Comparison of ENCODE assay signal across 8 cellular contexts in the genomic region with DNA sequence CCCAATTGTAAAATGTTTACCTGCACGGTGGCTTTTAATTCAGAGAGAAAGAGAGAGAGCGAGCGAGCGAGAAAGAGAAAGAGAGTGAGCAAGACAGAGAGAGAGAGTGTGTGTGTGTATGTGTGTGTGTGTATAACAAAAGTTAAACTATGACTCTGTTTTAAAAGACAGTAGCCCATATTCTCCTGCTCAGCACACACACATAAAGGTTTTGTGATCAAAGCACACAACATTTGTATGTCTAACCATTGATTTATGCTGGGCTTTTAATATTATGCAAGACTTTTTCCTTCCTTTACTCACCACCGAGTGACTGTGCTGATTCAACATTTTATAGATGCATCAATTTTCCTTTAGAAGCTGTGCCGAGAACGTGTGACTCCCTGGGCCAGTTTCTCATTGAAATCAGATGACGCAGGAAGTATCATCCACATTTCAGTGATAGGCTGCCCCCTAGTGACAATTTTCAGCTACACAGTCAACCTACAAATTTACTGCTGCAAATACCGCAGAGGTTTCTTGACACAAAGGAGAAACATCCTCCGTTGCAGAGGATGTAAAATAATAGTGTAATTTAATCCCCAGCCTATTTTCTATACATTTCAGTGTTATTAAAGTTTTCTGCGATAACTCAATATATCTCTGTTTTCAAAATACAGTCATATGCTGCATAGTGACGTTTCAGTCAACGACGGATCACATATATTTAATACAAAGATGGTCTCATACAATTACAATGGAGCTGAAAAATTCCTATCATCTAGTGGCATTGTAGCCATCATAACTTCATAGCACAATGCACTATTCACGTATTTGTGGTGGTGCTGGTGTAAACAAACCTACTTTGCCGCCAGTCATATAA.
DNase-seq lines count a peak whose midpoint lies in the region; ATAC-seq and TF ChIP-seq lines count a peak whose summit lies in the region.

No MANE protein-coding gene starts in this region.

- H3K9me3 Mint-ChIP-seq in activated CD4-positive, alpha-beta T cell treated with anti-CD3 and anti-CD28 coated beads, Interleukin-2, amount 10 ng/mL, durations not matched to agents 7 days and 5 days: no peaks in the 10 kb centered on the region

- no peak overlapping the region for H3K4me3 Mint-ChIP-seq in activated CD4-positive, alpha-beta T cell treated with anti-CD3 and anti-CD28 coated beads, Interleukin-2, amount 10 ng/mL, durations not matched to agents 7 days and 5 days

- H3K27ac Mint-ChIP-seq in activated CD4-positive, alpha-beta T cell treated with anti-CD3 and anti-CD28 coated beads, Interleukin-2, amount 10 ng/mL, durations not matched to agents 7 days and 5 days: no peak overlapping the region

- POLR2A ChIA-PET in activated CD4-positive, alpha-beta T cell treated with anti-CD3 and anti-CD28 coated beads, Interleukin-2, amount 10 ng/mL, durations not matched to agents 7 days and 5 days (lab: Charles Lee): interaction anchor here (0.7 kb wide), 1 partner anchor 850 kb away, joined by 3 read pairs; no protein-coding TSS in a partner anchor

- no peaks in the 10 kb centered on the region for H3K36me3 ChIP-seq in lung (ENCODE audit: control insufficient read depth in 2 of 2, insufficient read depth in 2 of 2, low read length in 2 of 2)

- H3K36me3 Mint-ChIP-seq in activated CD4-positive, alpha-beta T cell treated with anti-CD3 and anti-CD28 coated beads, Interleukin-2, amount 10 ng/mL, durations not matched to agents 7 days and 5 days (ENCODE audit: low read depth): no peaks in the 10 kb centered on the region

- H3K4me1 Mint-ChIP-seq in activated CD4-positive, alpha-beta T cell treated with anti-CD3 and anti-CD28 coated beads, Interleukin-2, amount 10 ng/mL, durations not matched to agents 7 days and 5 days: peaks cover 9% of the 10 kb centered on the region

- peak; percentile 87 for TF ChIP-seq CTCF in lung (IDR thresholded peaks at IDR 0.05; ENCODE audit: control extremely low read depth, extremely low read depth)

- H3K4me1 ChIP-seq in lung (ENCODE audit: control insufficient read depth in 2 of 2, insufficient read depth in 2 of 2, low read length in 2 of 2): no peaks in the 10 kb centered on the region

- ATAC-seq in GM19328 (IDR thresholded peaks at IDR 0.05; ENCODE audit: unreplicated experiment): peak; percentile 92
- peak; percentile 97 for ATAC-seq in HG03432 (IDR thresholded peaks at IDR 0.05; ENCODE audit: unreplicated experiment)
- ATAC-seq in lung (ENCODE audit: insufficient read depth, low FRiP score): peak; percentile 86

- peak overlapping the region in 1 of 2 donors; percentile 57 for H3K27ac ChIP-seq in lung (ENCODE audit: low read depth in 1 of 2, low read length in 1 of 2)

- DNase-seq in CD1c-positive myeloid dendritic cell (ENCODE audit: extremely low spot score) (peak; percentile 84), NCI-H524 (lab: John Stamatoyannopoulos, UW) (peak; percentile 36 to 79), dermis blood vessel endothelial cell (peak; percentile 89), lung (ENCODE audit: low spot score) (peak; percentile 79)
- peak; percentile 87 for DNase-seq in activated CD4-positive, alpha-beta T cell treated with anti-CD3 and anti-CD28 coated beads, Interleukin-2, amount 10 ng/mL, durations not matched to agents 7 days and 5 days
- peak; percentile 40 to 69 (median 54) for DNase-seq in stimulated activated CD4-positive, alpha-beta T cell treated with anti-CD3 and anti-CD28 coated beads, TNF-alpha, amount 100 ng/mL, for 48 hours (ENCODE audit: low read depth in 3 of 3)

- CTCF ChIA-PET in activated CD4-positive, alpha-beta T cell treated with anti-CD3 and anti-CD28 coated beads, Interleukin-2, amount 10 ng/mL, durations not matched to agents 7 days and 5 days (lab: Charles Lee): interaction anchor here (0.6 to 3.9 kb wide), 11 partner anchors 9 to 942 kb away, joined by 3 to 18 read pairs (median 3); no protein-coding TSS in a partner anchor

- no peaks in the 10 kb centered on the region for H3K27me3 Mint-ChIP-seq in activated CD4-positive, alpha-beta T cell treated with anti-CD3 and anti-CD28 coated beads, Interleukin-2, amount 10 ng/mL, durations not matched to agents 7 days and 5 days

- no peaks in the 10 kb centered on the region for H3K27me3 ChIP-seq in lung (ENCODE audit: control insufficient read depth, insufficient read depth)

- no peak overlapping the region for H3K4me3 ChIP-seq in lung

- 45 to 46% methylated on average over 16 of the region's 16 CpGs for WGBS in lung, 2 donors

- H3K9me3 ChIP-seq in lung (ENCODE audit: control insufficient read depth in 2 of 2, insufficient read depth in 1 of 2, low read length in 1 of 2): no peaks in the 10 kb centered on the region
